1 cellular context compared by ENCODE assay signal in the genomic region with DNA sequence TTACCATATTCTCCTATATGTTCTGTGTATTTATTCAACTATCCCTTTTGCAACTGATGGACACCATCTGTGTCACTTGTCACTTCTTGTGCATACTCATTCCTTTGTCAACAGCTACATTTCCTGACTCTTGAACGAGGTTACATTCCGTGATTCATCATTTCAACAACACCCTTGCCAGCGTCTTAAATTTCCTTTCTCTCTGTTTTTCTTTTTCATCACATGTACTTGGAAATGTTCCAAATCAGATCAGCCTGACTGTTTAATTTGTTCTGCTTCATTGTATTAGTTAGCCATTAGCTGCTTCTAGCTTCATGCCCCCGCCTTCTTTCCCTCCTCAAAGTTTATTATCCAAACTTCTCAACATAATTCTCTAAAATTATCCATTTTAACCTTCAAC.
TF ChIP-seq lines count a peak whose summit lies in the region.

No MANE protein-coding gene starts in this region.

TF ChIP-seq in GM23338, 12 proteins besides CTCF, POLR2A, EP300 and RAD21:
- TF ChIP-seq, protein P1, sequence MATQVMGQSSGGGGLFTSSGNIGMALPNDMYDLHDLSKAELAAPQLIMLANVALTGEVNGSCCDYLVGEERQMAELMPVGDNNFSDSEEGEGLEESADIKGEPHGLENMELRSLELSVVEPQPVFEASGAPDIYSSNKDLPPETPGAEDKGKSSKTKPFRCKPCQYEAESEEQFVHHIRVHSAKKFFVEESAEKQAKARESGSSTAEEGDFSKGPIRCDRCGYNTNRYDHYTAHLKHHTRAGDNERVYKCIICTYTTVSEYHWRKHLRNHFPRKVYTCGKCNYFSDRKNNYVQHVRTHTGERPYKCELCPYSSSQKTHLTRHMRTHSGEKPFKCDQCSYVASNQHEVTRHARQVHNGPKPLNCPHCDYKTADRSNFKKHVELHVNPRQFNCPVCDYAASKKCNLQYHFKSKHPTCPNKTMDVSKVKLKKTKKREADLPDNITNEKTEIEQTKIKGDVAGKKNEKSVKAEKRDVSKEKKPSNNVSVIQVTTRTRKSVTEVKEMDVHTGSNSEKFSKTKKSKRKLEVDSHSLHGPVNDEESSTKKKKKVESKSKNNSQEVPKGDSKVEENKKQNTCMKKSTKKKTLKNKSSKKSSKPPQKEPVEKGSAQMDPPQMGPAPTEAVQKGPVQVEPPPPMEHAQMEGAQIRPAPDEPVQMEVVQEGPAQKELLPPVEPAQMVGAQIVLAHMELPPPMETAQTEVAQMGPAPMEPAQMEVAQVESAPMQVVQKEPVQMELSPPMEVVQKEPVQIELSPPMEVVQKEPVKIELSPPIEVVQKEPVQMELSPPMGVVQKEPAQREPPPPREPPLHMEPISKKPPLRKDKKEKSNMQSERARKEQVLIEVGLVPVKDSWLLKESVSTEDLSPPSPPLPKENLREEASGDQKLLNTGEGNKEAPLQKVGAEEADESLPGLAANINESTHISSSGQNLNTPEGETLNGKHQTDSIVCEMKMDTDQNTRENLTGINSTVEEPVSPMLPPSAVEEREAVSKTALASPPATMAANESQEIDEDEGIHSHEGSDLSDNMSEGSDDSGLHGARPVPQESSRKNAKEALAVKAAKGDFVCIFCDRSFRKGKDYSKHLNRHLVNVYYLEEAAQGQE (IDR thresholded peaks at IDR 0.05; ENCODE audit: unreplicated experiment): no peak
- TF ChIP-seq EZH2phosphoT487 (IDR thresholded peaks at IDR 0.05; ENCODE audit: unreplicated experiment) (no peak), NANOG (IDR thresholded peaks at IDR 0.05; ENCODE audit: borderline replicate concordance) (no peak), POLR2AphosphoS5 (IDR thresholded peaks at IDR 0.05; ENCODE audit: low read depth) (no peak), CREB1 (CRISPR knock-in tag; IDR thresholded peaks at IDR 0.05; ENCODE audit: low read depth) (no peak), ZNF331 (CRISPR knock-in tag; IDR thresholded peaks at IDR 0.05; ENCODE audit: low read depth) (no peak)
- TF ChIP-seq, protein P2, sequence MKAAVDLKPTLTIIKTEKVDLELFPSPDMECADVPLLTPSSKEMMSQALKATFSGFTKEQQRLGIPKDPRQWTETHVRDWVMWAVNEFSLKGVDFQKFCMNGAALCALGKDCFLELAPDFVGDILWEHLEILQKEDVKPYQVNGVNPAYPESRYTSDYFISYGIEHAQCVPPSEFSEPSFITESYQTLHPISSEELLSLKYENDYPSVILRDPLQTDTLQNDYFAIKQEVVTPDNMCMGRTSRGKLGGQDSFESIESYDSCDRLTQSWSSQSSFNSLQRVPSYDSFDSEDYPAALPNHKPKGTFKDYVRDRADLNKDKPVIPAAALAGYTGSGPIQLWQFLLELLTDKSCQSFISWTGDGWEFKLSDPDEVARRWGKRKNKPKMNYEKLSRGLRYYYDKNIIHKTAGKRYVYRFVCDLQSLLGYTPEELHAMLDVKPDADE (IDR thresholded peaks at IDR 0.05): no peak
- TF ChIP-seq, protein P3, sequence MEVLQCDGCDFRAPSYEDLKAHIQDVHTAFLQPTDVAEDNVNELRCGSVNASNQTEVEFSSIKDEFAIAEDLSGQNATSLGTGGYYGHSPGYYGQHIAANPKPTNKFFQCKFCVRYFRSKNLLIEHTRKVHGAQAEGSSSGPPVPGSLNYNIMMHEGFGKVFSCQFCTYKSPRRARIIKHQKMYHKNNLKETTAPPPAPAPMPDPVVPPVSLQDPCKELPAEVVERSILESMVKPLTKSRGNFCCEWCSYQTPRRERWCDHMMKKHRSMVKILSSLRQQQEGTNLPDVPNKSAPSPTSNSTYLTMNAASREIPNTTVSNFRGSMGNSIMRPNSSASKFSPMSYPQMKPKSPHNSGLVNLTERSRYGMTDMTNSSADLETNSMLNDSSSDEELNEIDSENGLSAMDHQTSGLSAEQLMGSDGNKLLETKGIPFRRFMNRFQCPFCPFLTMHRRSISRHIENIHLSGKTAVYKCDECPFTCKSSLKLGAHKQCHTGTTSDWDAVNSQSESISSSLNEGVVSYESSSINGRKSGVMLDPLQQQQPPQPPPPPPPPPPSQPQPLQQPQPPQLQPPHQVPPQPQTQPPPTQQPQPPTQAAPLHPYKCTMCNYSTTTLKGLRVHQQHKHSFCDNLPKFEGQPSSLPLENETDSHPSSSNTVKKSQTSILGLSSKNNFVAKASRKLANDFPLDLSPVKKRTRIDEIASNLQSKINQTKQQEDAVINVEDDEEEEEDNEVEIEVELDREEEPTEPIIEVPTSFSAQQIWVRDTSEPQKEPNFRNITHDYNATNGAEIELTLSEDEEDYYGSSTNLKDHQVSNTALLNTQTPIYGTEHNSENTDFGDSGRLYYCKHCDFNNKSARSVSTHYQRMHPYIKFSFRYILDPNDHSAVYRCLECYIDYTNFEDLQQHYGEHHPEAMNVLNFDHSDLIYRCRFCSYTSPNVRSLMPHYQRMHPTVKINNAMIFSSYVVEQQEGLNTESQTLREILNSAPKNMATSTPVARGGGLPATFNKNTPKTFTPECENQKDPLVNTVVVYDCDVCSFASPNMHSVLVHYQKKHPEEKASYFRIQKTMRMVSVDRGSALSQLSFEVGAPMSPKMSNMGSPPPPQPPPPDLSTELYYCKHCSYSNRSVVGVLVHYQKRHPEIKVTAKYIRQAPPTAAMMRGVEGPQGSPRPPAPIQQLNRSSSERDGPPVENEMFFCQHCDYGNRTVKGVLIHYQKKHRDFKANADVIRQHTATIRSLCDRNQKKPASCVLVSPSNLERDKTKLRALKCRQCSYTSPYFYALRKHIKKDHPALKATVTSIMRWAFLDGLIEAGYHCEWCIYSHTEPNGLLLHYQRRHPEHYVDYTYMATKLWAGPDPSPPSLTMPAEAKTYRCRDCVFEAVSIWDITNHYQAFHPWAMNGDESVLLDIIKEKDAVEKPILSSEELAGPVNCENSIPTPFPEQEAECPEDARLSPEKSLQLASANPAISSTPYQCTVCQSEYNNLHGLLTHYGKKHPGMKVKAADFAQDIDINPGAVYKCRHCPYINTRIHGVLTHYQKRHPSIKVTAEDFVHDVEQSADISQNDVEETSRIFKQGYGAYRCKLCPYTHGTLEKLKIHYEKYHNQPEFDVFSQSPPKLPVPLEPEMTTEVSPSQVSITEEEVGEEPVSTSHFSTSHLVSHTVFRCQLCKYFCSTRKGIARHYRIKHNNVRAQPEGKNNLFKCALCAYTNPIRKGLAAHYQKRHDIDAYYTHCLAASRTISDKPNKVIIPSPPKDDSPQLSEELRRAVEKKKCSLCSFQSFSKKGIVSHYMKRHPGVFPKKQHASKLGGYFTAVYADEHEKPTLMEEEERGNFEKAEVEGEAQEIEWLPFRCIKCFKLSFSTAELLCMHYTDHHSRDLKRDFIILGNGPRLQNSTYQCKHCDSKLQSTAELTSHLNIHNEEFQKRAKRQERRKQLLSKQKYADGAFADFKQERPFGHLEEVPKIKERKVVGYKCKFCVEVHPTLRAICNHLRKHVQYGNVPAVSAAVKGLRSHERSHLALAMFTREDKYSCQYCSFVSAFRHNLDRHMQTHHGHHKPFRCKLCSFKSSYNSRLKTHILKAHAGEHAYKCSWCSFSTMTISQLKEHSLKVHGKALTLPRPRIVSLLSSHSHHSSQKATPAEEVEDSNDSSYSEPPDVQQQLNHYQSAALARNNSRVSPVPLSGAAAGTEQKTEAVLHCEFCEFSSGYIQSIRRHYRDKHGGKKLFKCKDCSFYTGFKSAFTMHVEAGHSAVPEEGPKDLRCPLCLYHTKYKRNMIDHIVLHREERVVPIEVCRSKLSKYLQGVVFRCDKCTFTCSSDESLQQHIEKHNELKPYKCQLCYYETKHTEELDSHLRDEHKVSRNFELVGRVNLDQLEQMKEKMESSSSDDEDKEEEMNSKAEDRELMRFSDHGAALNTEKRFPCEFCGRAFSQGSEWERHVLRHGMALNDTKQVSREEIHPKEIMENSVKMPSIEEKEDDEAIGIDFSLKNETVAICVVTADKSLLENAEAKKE (CRISPR knock-in tag; IDR thresholded peaks at IDR 0.05): no peak
